ENCODE assay signal across 9 cellular contexts in genomic region chr11:47257518-47258316, GRCh38. TPM values are rescaled to one million over a fixed set of nuclear protein-coding genes. Genes with fewer than 3 reads are reported as not detected.
DNase-seq lines count a peak whose midpoint lies in the region; ATAC-seq and FAIRE-seq lines count a peak whose summit lies in the region.
"Had no signal": no experiment of that assay in that cellular context is flagged by ENCODE, and none has a peak within 500 bp of the region (broad histone marks: within the 10 kb centered on the region; RNA-seq: fewer than 3 reads in every experiment).

Gene NR1H3, plus strand, starts transcription at chr11:47257996. Its CDS starts 1,221 bp downstream, at chr11:47259217.

- peak within 1 kb of the TSS; percentile 38 for H3K27ac ChIP-seq in CD8-positive, alpha-beta memory T cell (ENCODE audit: low read depth, low read length)
- H3K27ac ChIP-seq in HUES48 (ENCODE audit: low read depth, low read length), result peak within 1 kb of the TSS; percentile 90
- H3K27ac ChIP-seq: KMS-11 had no signal

- ATAC-seq in left cardiac atrium (peak; percentile 79), GM21723 (IDR thresholded peaks at IDR 0.05; ENCODE audit: unreplicated experiment) (no peak)

- no peaks in the 10 kb centered on the region for H3K36me3 Mint-ChIP-seq in CD8-positive, alpha-beta memory T cell
- H3K36me3 Mint-ChIP-seq in activated T-helper 2 cell treated with anti-CD3 and anti-CD28 coated beads, Interferon-gamma antibody, Interleukin-2, Interleukin-4, amounts not matched to agents 10 μg/mL and 5 μg/mL and 100 μg/mL, durations not matched to agents 14 hours and 24 hours and 36 hours (ENCODE audit: low read depth), result no peaks in the 10 kb centered on the region

- POLR2A ChIA-PET in CD8-positive, alpha-beta memory T cell (lab: Charles Lee), result no interaction called here

- CTCF ChIA-PET in CD8-positive, alpha-beta memory T cell (lab: Charles Lee), result interaction anchor here (1.5 to 2.3 kb wide), 3 partner anchors 10 to 14 kb away, joined by 4 to 9 read pairs (median 7); partner anchors contain the start of gene ACP2

- H3K27me3 Mint-ChIP-seq in CD8-positive, alpha-beta memory T cell, result no peaks in the 10 kb centered on the region
- H3K27me3 Mint-ChIP-seq in activated T-helper 2 cell treated with anti-CD3 and anti-CD28 coated beads, Interferon-gamma antibody, Interleukin-2, Interleukin-4, amounts not matched to agents 10 μg/mL and 5 μg/mL and 100 μg/mL, durations not matched to agents 14 hours and 24 hours and 36 hours (ENCODE audit: low read depth), result no peaks in the 10 kb centered on the region

- no peak within 1 kb of the TSS for H3K27ac Mint-ChIP-seq in CD8-positive, alpha-beta memory T cell
- no peak within 1 kb of the TSS for H3K27ac Mint-ChIP-seq in activated T-helper 2 cell treated with anti-CD3 and anti-CD28 coated beads, Interferon-gamma antibody, Interleukin-2, Interleukin-4, amounts not matched to agents 10 μg/mL and 5 μg/mL and 100 μg/mL, durations not matched to agents 14 hours and 24 hours and 36 hours

- H3K4me1 ChIP-seq in CD8-positive, alpha-beta memory T cell (ENCODE audit: insufficient read depth, low read length), result peaks cover 8% of the 10 kb centered on the region
- H3K4me1 ChIP-seq in HUES48 (ENCODE audit: control insufficient read depth, insufficient read depth, low read length), result peaks cover 18% of the 10 kb centered on the region

- H3K9ac ChIP-seq in HUES48 (ENCODE audit: low read depth, low read length), result peak within 1 kb of the TSS; percentile 62; the same call in 1 of the 2 replicates
- H3K9ac ChIP-seq: KMS-11 had no signal

- DNase-seq in CD8-positive, alpha-beta memory T cell, result peak in 1 of 5 donors; percentile 33
- no peak for DNase-seq in activated T-helper 2 cell treated with anti-CD3 and anti-CD28 coated beads, Interferon-gamma antibody, Interleukin-2, Interleukin-4, amounts not matched to agents 10 μg/mL and 5 μg/mL and 100 μg/mL, durations not matched to agents 14 hours and 24 hours and 36 hours (ENCODE audit: low spot score)
- DNase-seq in left cardiac atrium (peak; percentile 86), posterior vena cava (ENCODE audit: low spot score) (peak; percentile 91), GM19239 (ENCODE audit: insufficient read length, low spot score) (no peak), GOT3 (lab: John Stamatoyannopoulos, UW) (no peak)

- no peaks in the 10 kb centered on the region for H3K9me3 Mint-ChIP-seq in CD8-positive, alpha-beta memory T cell
- no peaks in the 10 kb centered on the region for H3K9me3 Mint-ChIP-seq in activated T-helper 2 cell treated with anti-CD3 and anti-CD28 coated beads, Interferon-gamma antibody, Interleukin-2, Interleukin-4, amounts not matched to agents 10 μg/mL and 5 μg/mL and 100 μg/mL, durations not matched to agents 14 hours and 24 hours and 36 hours

- peaks cover 0 to 8% (median 2%) of the 10 kb centered on the region in 3 donors for H3K4me1 Mint-ChIP-seq in CD8-positive, alpha-beta memory T cell
- H3K4me1 Mint-ChIP-seq in activated T-helper 2 cell treated with anti-CD3 and anti-CD28 coated beads, Interferon-gamma antibody, Interleukin-2, Interleukin-4, amounts not matched to agents 10 μg/mL and 5 μg/mL and 100 μg/mL, durations not matched to agents 14 hours and 24 hours and 36 hours (ENCODE audit: low read depth), result peaks cover 11% of the 10 kb centered on the region

- H3K9me3 ChIP-seq in CD8-positive, alpha-beta memory T cell (ENCODE audit: low read length), result no peaks in the 10 kb centered on the region
- H3K9me3 ChIP-seq in HUES48 (ENCODE audit: control insufficient read depth, insufficient read depth, low read length), result no peaks in the 10 kb centered on the region

- intact Hi-C loops in activated T-helper 2 cell treated with anti-CD3 and anti-CD28 coated beads, Interferon-gamma antibody, Interleukin-2, Interleukin-4, amounts not matched to agents 10 μg/mL and 5 μg/mL and 100 μg/mL, durations not matched to agents 14 hours and 24 hours and 36 hours (cut with micrococcal nuclease), result no loop called here
- intact Hi-C loops in left cardiac atrium (cut with DNase I), result loop anchor here (1.0 to 5.0 kb wide), 3 partner anchors 70 to 98 kb away; partner anchors contain the start of genes ARFGAP2 (in 1 of the 2) and PACSIN3 (in 1 of the 2)
- intact Hi-C loops in posterior vena cava (cut with DNase I), result loop anchor here in 1 of 2 donors (5.0 kb wide), 1 partner anchor 75 kb away; no protein-coding TSS in a partner anchor

- H3K27me3 ChIP-seq in CD8-positive, alpha-beta memory T cell (ENCODE audit: insufficient read depth, low read length, poor library complexity, severe bottlenecking), result no peaks in the 10 kb centered on the region
- no peaks in the 10 kb centered on the region for H3K27me3 ChIP-seq in HUES48 (ENCODE audit: control insufficient read depth, insufficient read depth, low read length)

- no peak within 1 kb of the TSS for H3K4me3 Mint-ChIP-seq in CD8-positive, alpha-beta memory T cell
- H3K4me3 Mint-ChIP-seq in activated T-helper 2 cell treated with anti-CD3 and anti-CD28 coated beads, Interferon-gamma antibody, Interleukin-2, Interleukin-4, amounts not matched to agents 10 μg/mL and 5 μg/mL and 100 μg/mL, durations not matched to agents 14 hours and 24 hours and 36 hours (ENCODE audit: low read depth), result no peak within 1 kb of the TSS

- H3K4me3 ChIP-seq in CD8-positive, alpha-beta memory T cell (ENCODE audit: low read length), result no peak within 1 kb of the TSS
- H3K4me3 ChIP-seq in HUES48 (ENCODE audit: low read depth, low read length), result peak within 1 kb of the TSS; percentile 46

- H3K36me3 ChIP-seq in CD8-positive, alpha-beta memory T cell (ENCODE audit: insufficient read depth, low read length), result no peaks in the 10 kb centered on the region
- H3K36me3 ChIP-seq in HUES48 (ENCODE audit: control insufficient read depth, insufficient read depth, low read length), result no peaks in the 10 kb centered on the region

- no peak for FAIRE-seq in GM19239 (lab: Jason Lieb, UNC)

RNA-seq across cellular contexts. Expression of gene NR1H3, which starts in this region (rescaled TPM):
- 10 to 100 TPM in 1 of 2 experiments, 1 to 10 TPM in 1; 9.6 to 13.6 TPM for total RNA-seq in CD8-positive, alpha-beta memory T cell
- 3.7 TPM for polyA plus RNA-seq in CD8-positive, alpha-beta memory T cell
- total RNA-seq in activated T-helper 2 cell treated with anti-CD3 and anti-CD28 coated beads, Interferon-gamma antibody, Interleukin-2, Interleukin-4, amounts not matched to agents 10 μg/mL and 5 μg/mL and 100 μg/mL, durations not matched to agents 14 hours and 24 hours and 36 hours, result 10.8 and 11.4 TPM in 2 replicates
- total RNA-seq in left cardiac atrium (10 to 100 TPM; 18.2 to 44.9 TPM), posterior vena cava (10 to 100 TPM; 11.9 to 24.8 TPM)

Comparison
In these comparisons a context has a peak if more than half of its experiments do, and no peak if none do; other contexts are left out.
1. DNase-seq: peak in left cardiac atrium (single experiment) and posterior vena cava (single experiment); none in activated T-helper 2 cell treated with anti-CD3 and anti-CD28 coated beads, Interferon-gamma antibody, Interleukin-2, Interleukin-4, amounts not matched to agents 10 μg/mL and 5 μg/mL and 100 μg/mL, durations not matched to agents 14 hours and 24 hours and 36 hours (single experiment), GM19239 (single experiment) and GOT3 (single experiment).